In genomic region chr6:45176373-45176772, GRCh38 we compare ENCODE assay signal across 8 cellular contexts.
DNase-seq lines count a peak whose midpoint lies in the region; ATAC-seq, FAIRE-seq and TF ChIP-seq lines count a peak whose summit lies in the region.
"Not testable (repeated sequence)": the region's sequence is repeated elsewhere in the genome, so short reads cannot be mapped to it uniquely, and the experiment has no call there.

No MANE protein-coding gene starts in this region.

- H3K9ac ChIP-seq in HepG2 (ENCODE audit: insufficient read depth, low read depth, low read length): not testable (repeated sequence)

- not testable (repeated sequence) for DNase-seq in CD8-positive, alpha-beta T cell; WTC11 (ENCODE audit: low spot score); effector memory CD8-positive, alpha-beta T cell; HepG2 (ENCODE audit: low spot score); osteocyte (ENCODE audit: extremely low spot score, unreplicated experiment); stimulated activated effector memory CD8-positive, alpha-beta T cell treated with anti-CD3 and anti-CD28 coated beads, Interleukin-12 subunit alpha, Interleukin-12 subunit beta, amount 100 ng/mL, for 72 hours (ENCODE audit: low spot score in 2 of 2)
- DNase-seq in Caco-2: peak in 1 of 2 experiments; percentile 21

- no CpG with 5 or more reads among the region's 9 CpGs for WGBS in HepG2 (ENCODE audit: low lambda C conversion rate)

- not testable (repeated sequence) for H3K9me3 ChIP-seq in CD8-positive, alpha-beta T cell (ENCODE audit: low read length); Caco-2; HEK293 (ENCODE audit: control insufficient read depth, insufficient read depth, low read depth, low read length); HepG2 (ENCODE audit: low read length)

- not testable (repeated sequence) for H3K36me3 Mint-ChIP-seq in CD8-positive, alpha-beta T cell; Caco-2 (ENCODE audit: insufficient read depth, unreplicated experiment); effector memory CD8-positive, alpha-beta T cell (ENCODE audit: insufficient read depth); osteocyte (ENCODE audit: unreplicated experiment); stimulated activated effector memory CD8-positive, alpha-beta T cell treated with anti-CD3 and anti-CD28 coated beads, Interleukin-12 subunit alpha, Interleukin-12 subunit beta, amount 100 ng/mL, for 72 hours
- H3K36me3 Mint-ChIP-seq in WTC11: peaks cover 24% of the 10 kb centered on the region

- FAIRE-seq in HepG2 (lab: Jason Lieb, UNC): not testable (repeated sequence)

- H3K4me1 ChIP-seq in CD8-positive, alpha-beta T cell (ENCODE audit: insufficient read depth, low read length); Caco-2; HEK293 (ENCODE audit: control insufficient read depth, insufficient read depth, low read length); HepG2 (ENCODE audit: insufficient read depth, low read length): not testable (repeated sequence)

- not testable (repeated sequence) for H3K36me3 ChIP-seq in CD8-positive, alpha-beta T cell (ENCODE audit: insufficient read depth, low read length); Caco-2 (ENCODE audit: control insufficient read depth, insufficient read depth, low read length); HEK293 (ENCODE audit: control insufficient read depth in 2 of 2, insufficient read depth in 1 of 2, low read length in 2 of 2); HepG2 (replicated peaks in 1 of 2; ENCODE audit: control insufficient read depth in 1 of 2, insufficient read depth in 2 of 2, low read length in 2 of 2)

- peaks cover 24% of the 10 kb centered on the region for H3K4me1 Mint-ChIP-seq in CD8-positive, alpha-beta T cell (ENCODE audit: low read depth)
- H3K4me1 Mint-ChIP-seq in Caco-2 (ENCODE audit: low read depth, unreplicated experiment); effector memory CD8-positive, alpha-beta T cell (ENCODE audit: low read depth in 2 of 2); osteocyte (ENCODE audit: unreplicated experiment); stimulated activated effector memory CD8-positive, alpha-beta T cell treated with anti-CD3 and anti-CD28 coated beads, Interleukin-12 subunit alpha, Interleukin-12 subunit beta, amount 100 ng/mL, for 72 hours: not testable (repeated sequence)
- H3K4me1 Mint-ChIP-seq in WTC11: peaks cover 19% of the 10 kb centered on the region

- not testable (repeated sequence) for TF ChIP-seq EP300 in HepG2 (IDR thresholded peaks at IDR 0.05; ENCODE audit: low read depth in 2 of 2, low read length in 2 of 2); HepG2 (CRISPR knock-in tag; IDR thresholded peaks at IDR 0.05; ENCODE audit: borderline replicate concordance)

- H3K79me2 ChIP-seq in HepG2 (ENCODE audit: insufficient read depth, low read length): not testable (repeated sequence)

- H3K27ac Mint-ChIP-seq in CD8-positive, alpha-beta T cell: peak overlapping the region; percentile 66
- H3K27ac Mint-ChIP-seq in Caco-2 (ENCODE audit: unreplicated experiment); osteocyte (ENCODE audit: unreplicated experiment); stimulated activated effector memory CD8-positive, alpha-beta T cell treated with anti-CD3 and anti-CD28 coated beads, Interleukin-12 subunit alpha, Interleukin-12 subunit beta, amount 100 ng/mL, for 72 hours: not testable (repeated sequence)
- H3K27ac Mint-ChIP-seq in WTC11: peak overlapping the region; percentile 72; the same call in 1 of the 2 replicates
- H3K27ac Mint-ChIP-seq in effector memory CD8-positive, alpha-beta T cell: peak overlapping the region in 1 of 2 donors; percentile 71

- not testable (repeated sequence) for H3K4me3 Mint-ChIP-seq in CD8-positive, alpha-beta T cell
- H3K4me3 Mint-ChIP-seq in Caco-2 (ENCODE audit: unreplicated experiment) (peak overlapping the region; percentile 63), WTC11 (peak overlapping the region; percentile 61), osteocyte (ENCODE audit: unreplicated experiment) (peak overlapping the region; percentile 18)
- peak overlapping the region; percentile 43 to 46 for H3K4me3 Mint-ChIP-seq in effector memory CD8-positive, alpha-beta T cell
- peak overlapping the region; percentile 28 for H3K4me3 Mint-ChIP-seq in stimulated activated effector memory CD8-positive, alpha-beta T cell treated with anti-CD3 and anti-CD28 coated beads, Interleukin-12 subunit alpha, Interleukin-12 subunit beta, amount 100 ng/mL, for 72 hours

- BruUV-seq in Caco-2 (replicated peaks; lab: Mats Ljungman, UMichigan); HepG2 (replicated peaks; lab: Mats Ljungman, UMichigan): not testable (repeated sequence)

- peak overlapping the region; percentile 36; the same call in 1 of the 2 replicates for H3K4me2 ChIP-seq in HepG2 (ENCODE audit: low read depth, low read length)

- not testable (repeated sequence) for H3K4me3 ChIP-seq in CD8-positive, alpha-beta T cell (ENCODE audit: low read depth, low read length); HEK293 (ENCODE audit: low read depth, low read length); HepG2 (replicated peaks in 1 of 3; ENCODE audit: insufficient read depth in 1 of 3, low read depth in 2 of 3, low read length in 3 of 3)
- peak overlapping the region; percentile 16; the same call in 1 of the 2 replicates for H3K4me3 ChIP-seq in Caco-2 (ENCODE audit: low read depth, low read length)

- not testable (repeated sequence) for TF ChIP-seq RAD21 in HepG2 (CRISPR knock-in tag; IDR thresholded peaks at IDR 0.05)

- TF ChIP-seq POLR2A in HepG2 (IDR thresholded peaks at IDR 0.05; ENCODE audit: insufficient read depth in 1 of 2, low read depth in 2 of 2, low read length in 2 of 2): not testable (repeated sequence)

- H2AFZ ChIP-seq in HepG2 (ENCODE audit: low read length): not testable (repeated sequence)

- not testable (repeated sequence) for H3K27me3 Mint-ChIP-seq in CD8-positive, alpha-beta T cell (ENCODE audit: low read depth); Caco-2 (ENCODE audit: insufficient read depth, unreplicated experiment); WTC11 (ENCODE audit: low read depth); effector memory CD8-positive, alpha-beta T cell; osteocyte (ENCODE audit: unreplicated experiment)

- H3K27ac ChIP-seq in CD8-positive, alpha-beta T cell (ENCODE audit: low read depth, low read length); HEK293 (ENCODE audit: extremely low read depth, low read depth, low read length); HepG2 (ENCODE audit: extremely low read length, insufficient read depth, low read length): not testable (repeated sequence)

- POLR2A ChIA-PET in CD8-positive, alpha-beta T cell (lab: Charles Lee); Caco-2 (lab: Charles Lee); HEK293 (lab: Yijun Ruan, JAX); WTC11 (lab: Charles Lee): not testable (repeated sequence)
- POLR2A ChIA-PET in HepG2 (lab: Yijun Ruan, JAX): interaction anchor here (0.7 kb wide), 1 partner anchor 15 kb away, joined by 3 read pairs; no protein-coding TSS in a partner anchor

- not testable (repeated sequence) for TF ChIP-seq CTCF in CD8-positive, alpha-beta T cell (IDR thresholded peaks at IDR 0.05); Caco-2 (IDR thresholded peaks at IDR 0.05; ENCODE audit: insufficient read depth in 1 of 2, low read depth in 1 of 2, low read length in 1 of 2, severe bottlenecking in 1 of 2, unreplicated experiment in 1 of 2); HEK293 (tag by site-specific recombination; IDR thresholded peaks at IDR 0.05); WTC11 (IDR thresholded peaks at IDR 0.05); HepG2 (CRISPR knock-in tag; IDR thresholded peaks at IDR 0.05); osteocyte (IDR thresholded peaks at IDR 0.05)

- ATAC-seq in CD8-positive, alpha-beta T cell; WTC11; effector memory CD8-positive, alpha-beta T cell (replicated peaks); HepG2; stimulated activated effector memory CD8-positive, alpha-beta T cell treated with anti-CD3 and anti-CD28 coated beads, Interleukin-12 subunit alpha, Interleukin-12 subunit beta, amount 100 ng/mL, for 72 hours: not testable (repeated sequence)

- not testable (repeated sequence) for H3K27me3 ChIP-seq in CD8-positive, alpha-beta T cell (ENCODE audit: insufficient read depth, low read length); Caco-2 (replicated peaks; ENCODE audit: control insufficient read depth, insufficient read depth, low read length); HepG2 (ENCODE audit: control insufficient read depth in 1 of 2, insufficient read depth in 2 of 2, low read length in 2 of 2)

- intact Hi-C loops in CD8-positive, alpha-beta T cell (cut with DNase I, micrococcal nuclease); HepG2 (cut with micrococcal nuclease; ENCODE audit: unreplicated experiment): not testable (repeated sequence)
- intact Hi-C loops in Caco-2 (cut with micrococcal nuclease; ENCODE audit: unreplicated experiment): loop anchor here (1.0 kb wide), 1 partner anchor 14 kb away; no protein-coding TSS in a partner anchor

- CTCF ChIA-PET in CD8-positive, alpha-beta T cell (lab: Charles Lee); Caco-2 (lab: Charles Lee); HEK293 (lab: Yijun Ruan, JAX); WTC11 (lab: Charles Lee); HepG2 (lab: Yijun Ruan, JAX; ENCODE audit: low intra/inter-chr PET ratio, low total read pairs): not testable (repeated sequence)

- H4K20me1 ChIP-seq in HepG2 (ENCODE audit: insufficient read depth, low read length): not testable (repeated sequence)

- in situ Hi-C loops in HepG2 (cut with HindIII; ENCODE audit: extremely low pct_ligation_motif_present, low pct_unique_long_range_greater_than_20kb): not testable (repeated sequence)

- H3K9me3 Mint-ChIP-seq in CD8-positive, alpha-beta T cell; Caco-2 (ENCODE audit: unreplicated experiment); effector memory CD8-positive, alpha-beta T cell; osteocyte (ENCODE audit: unreplicated experiment); stimulated activated effector memory CD8-positive, alpha-beta T cell treated with anti-CD3 and anti-CD28 coated beads, Interleukin-12 subunit alpha, Interleukin-12 subunit beta, amount 100 ng/mL, for 72 hours: not testable (repeated sequence)
- peaks cover 20% of the 10 kb centered on the region for H3K9me3 Mint-ChIP-seq in WTC11
